In the genomic region with DNA sequence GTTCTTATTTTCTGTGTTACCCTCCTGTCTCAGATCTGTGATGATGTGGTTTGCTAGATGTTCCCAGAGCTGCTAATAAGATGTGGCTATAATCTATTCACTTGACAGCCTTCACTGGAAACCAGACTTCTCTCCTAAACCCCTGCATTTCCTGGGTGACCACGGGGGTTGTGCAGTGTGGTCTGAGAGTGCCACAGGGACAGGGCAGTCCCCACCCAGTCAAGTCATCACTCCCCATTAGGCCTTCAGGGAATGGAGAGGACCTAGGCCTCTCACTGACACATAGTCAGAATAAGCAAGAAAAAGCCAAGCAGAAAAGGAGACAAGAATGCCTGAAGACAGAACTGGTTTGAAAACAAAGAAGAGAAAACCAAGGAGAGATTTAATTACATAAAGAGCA, we compare ENCODE assay signal across 2 cellular contexts.
TF ChIP-seq lines count a peak whose summit lies in the region.

No MANE protein-coding gene starts in this region.

TF ChIP-seq in GM23338, 12 proteins besides CTCF, POLR2A, EP300 and RAD21:
- no peak for TF ChIP-seq EZH2phosphoT487 (IDR thresholded peaks at IDR 0.05; ENCODE audit: unreplicated experiment)
- TF ChIP-seq STAT1 (IDR thresholded peaks at IDR 0.05; ENCODE audit: unreplicated experiment) = no peak
- no peak for TF ChIP-seq CREB1 (CRISPR knock-in tag; IDR thresholded peaks at IDR 0.05; ENCODE audit: low read depth)
- TF ChIP-seq ZNF114 (CRISPR knock-in tag; IDR thresholded peaks at IDR 0.05) = no peak
- TF ChIP-seq EZH2 (IDR thresholded peaks at IDR 0.05; ENCODE audit: low read depth, unreplicated experiment) = no peak
- no peak for TF ChIP-seq POLR2AphosphoS5 (IDR thresholded peaks at IDR 0.05; ENCODE audit: low read depth)
- TF ChIP-seq NANOG (IDR thresholded peaks at IDR 0.05; ENCODE audit: borderline replicate concordance) = no peak
- no peak for TF ChIP-seq ZNF331 (CRISPR knock-in tag; IDR thresholded peaks at IDR 0.05; ENCODE audit: low read depth)

TF ChIP-seq in H1, 55 proteins besides CTCF, POLR2A, EP300 and RAD21:
- TF ChIP-seq, protein P1, sequence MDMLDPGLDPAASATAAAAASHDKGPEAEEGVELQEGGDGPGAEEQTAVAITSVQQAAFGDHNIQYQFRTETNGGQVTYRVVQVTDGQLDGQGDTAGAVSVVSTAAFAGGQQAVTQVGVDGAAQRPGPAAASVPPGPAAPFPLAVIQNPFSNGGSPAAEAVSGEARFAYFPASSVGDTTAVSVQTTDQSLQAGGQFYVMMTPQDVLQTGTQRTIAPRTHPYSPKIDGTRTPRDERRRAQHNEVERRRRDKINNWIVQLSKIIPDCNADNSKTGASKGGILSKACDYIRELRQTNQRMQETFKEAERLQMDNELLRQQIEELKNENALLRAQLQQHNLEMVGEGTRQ (IDR thresholded peaks at IDR 0.05; ENCODE audit: low read length) = no peak
- no peak for TF ChIP-seq SIRT6 (IDR thresholded peaks at IDR 0.05; ENCODE audit: low read length)
- TF ChIP-seq PHF8 (conservative IDR thresholded peaks at IDR 0.05; ENCODE audit: low read depth, low read length) = no peak
- no peak for TF ChIP-seq RNF2 (IDR thresholded peaks at IDR 0.05; ENCODE audit: borderline replicate concordance, low read depth, low read length, missing control alignments, poor library complexity, severe bottlenecking)
- TF ChIP-seq, protein P2, sequence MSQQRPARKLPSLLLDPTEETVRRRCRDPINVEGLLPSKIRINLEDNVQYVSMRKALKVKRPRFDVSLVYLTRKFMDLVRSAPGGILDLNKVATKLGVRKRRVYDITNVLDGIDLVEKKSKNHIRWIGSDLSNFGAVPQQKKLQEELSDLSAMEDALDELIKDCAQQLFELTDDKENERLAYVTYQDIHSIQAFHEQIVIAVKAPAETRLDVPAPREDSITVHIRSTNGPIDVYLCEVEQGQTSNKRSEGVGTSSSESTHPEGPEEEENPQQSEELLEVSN (IDR thresholded peaks at IDR 0.05) = no peak
- TF ChIP-seq, protein P3, sequence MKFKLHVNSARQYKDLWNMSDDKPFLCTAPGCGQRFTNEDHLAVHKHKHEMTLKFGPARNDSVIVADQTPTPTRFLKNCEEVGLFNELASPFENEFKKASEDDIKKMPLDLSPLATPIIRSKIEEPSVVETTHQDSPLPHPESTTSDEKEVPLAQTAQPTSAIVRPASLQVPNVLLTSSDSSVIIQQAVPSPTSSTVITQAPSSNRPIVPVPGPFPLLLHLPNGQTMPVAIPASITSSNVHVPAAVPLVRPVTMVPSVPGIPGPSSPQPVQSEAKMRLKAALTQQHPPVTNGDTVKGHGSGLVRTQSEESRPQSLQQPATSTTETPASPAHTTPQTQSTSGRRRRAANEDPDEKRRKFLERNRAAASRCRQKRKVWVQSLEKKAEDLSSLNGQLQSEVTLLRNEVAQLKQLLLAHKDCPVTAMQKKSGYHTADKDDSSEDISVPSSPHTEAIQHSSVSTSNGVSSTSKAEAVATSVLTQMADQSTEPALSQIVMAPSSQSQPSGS (IDR thresholded peaks at IDR 0.05; ENCODE audit: low read length) = no peak
- no peak for TF ChIP-seq KDM5A (IDR thresholded peaks at IDR 0.05; ENCODE audit: low read length)
- TF ChIP-seq NANOG (IDR thresholded peaks at IDR 0.05; ENCODE audit: insufficient read depth, low read depth, low read length, poor library complexity, severe bottlenecking) = no peak
TF ChIP-seq in H1: peak in this region for 0.
